In the genomic region with DNA sequence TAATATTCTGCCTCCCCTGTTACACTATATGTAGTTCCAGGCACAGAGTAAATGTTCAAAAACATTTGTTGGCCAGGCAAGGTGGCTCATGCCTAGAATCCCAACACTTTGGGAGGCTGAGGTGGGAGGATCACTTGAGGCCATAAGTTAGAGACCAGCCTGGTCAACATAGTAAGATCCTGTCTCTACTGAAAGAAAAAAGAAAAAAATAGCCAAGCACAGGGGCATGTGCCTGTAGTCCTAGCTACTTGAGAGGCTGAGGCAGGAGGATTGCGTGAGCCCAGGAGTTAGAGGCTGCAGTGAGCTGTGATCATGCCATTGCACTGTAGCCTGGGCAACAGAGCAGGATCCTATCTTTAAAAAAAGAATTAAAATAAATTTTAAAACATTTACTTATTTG, we compare ENCODE assay signal across 33 cellular contexts. TPM values are rescaled to one million over a fixed set of nuclear protein-coding genes. Genes with fewer than 3 reads are reported as not detected.
"Had no signal": no experiment of that assay in that cellular context is flagged by ENCODE, and none has a peak within 500 bp of the region (broad histone marks: within the 10 kb centered on the region; RNA-seq: fewer than 3 reads in every experiment).

No MANE protein-coding gene starts in this region.

- H3K27ac Mint-ChIP-seq: activated CD4-positive, alpha-beta memory T cell treated with anti-CD3 and anti-CD28 coated beads for 36 hours; activated CD4-positive, alpha-beta T cell treated with anti-CD3 and anti-CD28 coated beads for 36 hours; activated CD4-positive, alpha-beta T cell treated with anti-CD3 and anti-CD28 coated beads, Interleukin-2, amount 10 ng/mL, durations not matched to agents 24 days and 14 days; activated CD8-positive, alpha-beta memory T cell treated with anti-CD3 and anti-CD28 coated beads, Interleukin-2, amount 10 ng/mL, durations not matched to agents 7 days and 5 days; activated CD8-positive, alpha-beta T cell treated with anti-CD3 and anti-CD28 coated beads, Interleukin-2, amount 10 ng/mL, durations not matched to agents 7 days and 5 days; activated naive CD4-positive, alpha-beta T cell treated with anti-CD3 and anti-CD28 coated beads for 36 hours; activated naive CD4-positive, alpha-beta T cell treated with anti-CD3 and anti-CD28 coated beads, Interleukin-2, amount 50 U/mL, for 24 hours; activated naive CD8-positive, alpha-beta T cell treated with anti-CD3 and anti-CD28 coated beads for 36 hours; activated naive CD8-positive, alpha-beta T cell treated with anti-CD3 and anti-CD28 coated beads, Interleukin-2, amount 50 U/mL, for 24 hours; activated T-helper 1 cell treated with anti-CD3 and anti-CD28 coated beads, Interleukin-12 subunit alpha, Interleukin-12 subunit beta, Interleukin-2, Interleukin-4 antibody, amounts not matched to agents 30 ng/mL and 10 ng/mL and 1 ng/mL, durations not matched to agents 14 hours and 24 hours and 36 hours; activated T-helper 2 cell treated with anti-CD3 and anti-CD28 coated beads, Interferon-gamma antibody, Interleukin-2, Interleukin-4, amounts not matched to agents 10 μg/mL and 5 μg/mL and 100 μg/mL, durations not matched to agents 14 hours and 24 hours and 36 hours; endodermal cell; T-helper 2 cell treated with Interferon-gamma antibody and Interleukin-4, amounts not matched to agents 5 μg/mL and 100 μg/mL, for 36 hours had no signal

- H3K9me3 Mint-ChIP-seq: endodermal cell had no signal

- H3K9me3 ChIP-seq: adrenal gland, body of pancreas had no signal

- H3K4me3 Mint-ChIP-seq: activated CD4-positive, alpha-beta memory T cell treated with anti-CD3 and anti-CD28 coated beads for 36 hours; activated CD4-positive, alpha-beta T cell treated with anti-CD3 and anti-CD28 coated beads for 36 hours; activated CD4-positive, alpha-beta T cell treated with anti-CD3 and anti-CD28 coated beads, Interleukin-2, amount 10 ng/mL, durations not matched to agents 24 days and 14 days; activated CD8-positive, alpha-beta memory T cell treated with anti-CD3 and anti-CD28 coated beads, Interleukin-2, amount 10 ng/mL, durations not matched to agents 7 days and 5 days; activated CD8-positive, alpha-beta T cell treated with anti-CD3 and anti-CD28 coated beads, Interleukin-2, amount 10 ng/mL, durations not matched to agents 7 days and 5 days; activated naive CD4-positive, alpha-beta T cell treated with anti-CD3 and anti-CD28 coated beads for 36 hours; activated naive CD4-positive, alpha-beta T cell treated with anti-CD3 and anti-CD28 coated beads, Interleukin-2, amount 50 U/mL, for 24 hours; activated naive CD8-positive, alpha-beta T cell treated with anti-CD3 and anti-CD28 coated beads for 36 hours; activated naive CD8-positive, alpha-beta T cell treated with anti-CD3 and anti-CD28 coated beads, Interleukin-2, amount 50 U/mL, for 24 hours; activated T-helper 1 cell treated with anti-CD3 and anti-CD28 coated beads, Interleukin-12 subunit alpha, Interleukin-12 subunit beta, Interleukin-2, Interleukin-4 antibody, amounts not matched to agents 30 ng/mL and 10 ng/mL and 1 ng/mL, durations not matched to agents 14 hours and 24 hours and 36 hours; endodermal cell; T-helper 2 cell treated with Interferon-gamma antibody and Interleukin-4, amounts not matched to agents 5 μg/mL and 100 μg/mL, for 36 hours had no signal

- H3K27me3 ChIP-seq: body of pancreas had no signal

- H3K27ac ChIP-seq: adrenal gland, body of pancreas, heart left ventricle had no signal

- DNase-seq: activated CD4-positive, alpha-beta memory T cell treated with anti-CD3 and anti-CD28 coated beads for 36 hours; activated CD4-positive, alpha-beta T cell treated with anti-CD3 and anti-CD28 coated beads for 36 hours; activated CD4-positive, alpha-beta T cell treated with anti-CD3 and anti-CD28 coated beads, Interleukin-2, amount 10 ng/mL, durations not matched to agents 24 days and 14 days; activated CD4-positive, CD25-positive, alpha-beta regulatory T cell; activated CD4-positive, CD25-positive, alpha-beta regulatory T cell treated with anti-CD3 and anti-CD28 coated beads, Interleukin-2, amount 50 U/mL, for 72 hours; activated CD8-positive, alpha-beta memory T cell treated with anti-CD3 and anti-CD28 coated beads, Interleukin-2, amount 10 ng/mL, durations not matched to agents 7 days and 5 days; activated CD8-positive, alpha-beta memory T cell treated with anti-CD3 and anti-CD28 coated beads, Interleukin-2, amount 50 U/mL, for 4 hours; activated CD8-positive, alpha-beta T cell treated with anti-CD3 and anti-CD28 coated beads, Interleukin-2, amount 10 ng/mL, durations not matched to agents 7 days and 5 days; activated effector memory CD4-positive, alpha-beta T cell treated with anti-CD3 and anti-CD28 coated beads, Interleukin-2, amount 50 U/mL, for 16 hours; activated naive CD4-positive, alpha-beta T cell treated with anti-CD3 and anti-CD28 coated beads for 36 hours; activated naive CD8-positive, alpha-beta T cell treated with anti-CD3 and anti-CD28 coated beads for 36 hours; activated naive CD8-positive, alpha-beta T cell treated with anti-CD3 and anti-CD28 coated beads, Interleukin-2, amount 50 U/mL, for 24 hours; activated T-cell treated with anti-CD3 and anti-CD28 coated beads, Interleukin-2, amount 50 U/mL, for 1 hour; activated T-cell treated with anti-CD3 and anti-CD28 coated beads, Interleukin-2, amount 50 U/mL, for 48 hours; amygdala; aorta; body of pancreas; caudate nucleus; effector memory CD4-positive, alpha-beta T cell; foreskin fibroblast; heart left ventricle; hypothalamus; T1000 had no signal

- H3K27me3 Mint-ChIP-seq: activated naive CD4-positive, alpha-beta T cell treated with anti-CD3 and anti-CD28 coated beads, Interleukin-2, amount 50 U/mL, for 24 hours; activated naive CD8-positive, alpha-beta T cell treated with anti-CD3 and anti-CD28 coated beads for 36 hours; activated naive CD8-positive, alpha-beta T cell treated with anti-CD3 and anti-CD28 coated beads, Interleukin-2, amount 50 U/mL, for 24 hours had no signal

- H3K36me3 ChIP-seq: adrenal gland, heart left ventricle had no signal

- ATAC-seq: activated CD4-positive, alpha-beta T cell treated with anti-CD3 and anti-CD28 coated beads for 36 hours; activated CD8-positive, alpha-beta memory T cell treated with anti-CD3 and anti-CD28 coated beads, Interleukin-2, amount 10 ng/mL, durations not matched to agents 7 days and 5 days; activated CD8-positive, alpha-beta T cell treated with anti-CD3 and anti-CD28 coated beads, Interleukin-2, amount 10 ng/mL, durations not matched to agents 7 days and 5 days; body of pancreas; esophagus mucosa; heart left ventricle had no signal

- H3K4me3 ChIP-seq: adrenal gland, body of pancreas, heart left ventricle had no signal

- H3K36me3 Mint-ChIP-seq: activated CD4-positive, alpha-beta memory T cell treated with anti-CD3 and anti-CD28 coated beads for 36 hours; activated CD8-positive, alpha-beta memory T cell treated with anti-CD3 and anti-CD28 coated beads, Interleukin-2, amount 10 ng/mL, durations not matched to agents 7 days and 5 days had no signal

- H3K4me1 ChIP-seq: adrenal gland, body of pancreas had no signal

- H3K4me1 Mint-ChIP-seq: activated CD8-positive, alpha-beta memory T cell treated with anti-CD3 and anti-CD28 coated beads, Interleukin-2, amount 10 ng/mL, durations not matched to agents 7 days and 5 days had no signal

RNA-seq across cellular contexts. Expression of a gene that starts 57.6 kb away (rescaled TPM):
- total RNA-seq: activated CD8-positive, alpha-beta memory T cell treated with anti-CD3 and anti-CD28 coated beads for 36 hours; activated CD8-positive, alpha-beta T cell treated with anti-CD3 and anti-CD28 coated beads, Interleukin-2, amount 10 ng/mL, durations not matched to agents 7 days and 5 days; activated naive CD8-positive, alpha-beta T cell treated with anti-CD3 and anti-CD28 coated beads for 36 hours; aorta; dermis microvascular lymphatic vessel endothelial cell; endodermal cell; frontal cortex had no signal
